ENCODE assay signal across 8 cellular contexts in the genomic region with DNA sequence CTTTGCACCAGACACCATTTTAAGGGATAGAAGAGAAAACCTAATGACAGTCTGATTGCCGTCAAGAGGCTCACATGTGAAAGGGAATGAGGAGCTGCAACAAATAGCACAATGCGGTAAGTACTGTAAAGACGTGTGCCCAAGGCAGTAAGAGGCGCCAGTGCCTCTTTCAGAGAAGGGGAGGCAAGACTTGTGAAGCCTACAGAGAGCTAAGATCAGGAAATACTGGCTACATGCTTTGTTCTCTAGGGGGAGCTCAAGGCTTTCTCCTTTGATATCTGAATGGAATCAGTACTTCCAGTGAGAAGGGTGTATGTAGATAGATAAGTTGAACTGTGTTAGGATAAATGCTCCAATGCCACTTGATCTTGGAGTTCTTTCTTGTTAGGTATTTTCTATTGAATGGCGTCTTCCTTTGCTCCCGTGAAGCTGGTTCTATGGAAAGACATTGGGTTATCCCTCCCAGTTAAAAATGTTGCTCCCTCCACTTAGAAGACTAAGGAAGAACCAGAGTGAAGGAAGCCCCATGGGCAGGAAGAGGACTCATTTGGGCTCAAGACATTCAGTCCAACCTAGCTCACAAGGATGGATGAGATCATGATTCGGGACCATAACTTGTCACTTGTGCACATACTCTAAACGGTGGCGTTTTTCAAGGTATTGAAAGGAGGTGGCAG. TPM values are rescaled to one million over a fixed set of nuclear protein-coding genes. Genes with fewer than 3 reads are reported as not detected.
DNase-seq lines count a peak whose midpoint lies in the region; ATAC-seq and TF ChIP-seq lines count a peak whose summit lies in the region.

No MANE protein-coding gene starts in this region.

- H3K9me3 ChIP-seq in endodermal cell (ENCODE audit: control insufficient read depth, low read length) = no peaks in the 10 kb centered on the region

- H3K27me3 Mint-ChIP-seq in endodermal cell (ENCODE audit: insufficient read depth) = no peaks in the 10 kb centered on the region
- H3K27me3 Mint-ChIP-seq in memory B cell = peaks cover 9% of the 10 kb centered on the region

- H3K27me3 ChIP-seq in endodermal cell (ENCODE audit: control insufficient read depth, insufficient read depth, low read length, poor library complexity, severe bottlenecking) = no peaks in the 10 kb centered on the region

- H3K4me3 Mint-ChIP-seq in endodermal cell (no peak overlapping the region), memory B cell (no peak overlapping the region)

- no peak for TF ChIP-seq POLR2A in NB4 (IDR thresholded peaks at IDR 0.05; ENCODE audit: extremely low read depth, insufficient read length)

- H3K9ac ChIP-seq in endodermal cell (ENCODE audit: extremely low read depth, low read length, poor library complexity, severe bottlenecking) = no peak overlapping the region

- H3K27ac ChIP-seq in endodermal cell (ENCODE audit: low read depth, low read length) = no peak overlapping the region

- H3K4me1 Mint-ChIP-seq in endodermal cell = peaks cover 29% of the 10 kb centered on the region
- H3K4me1 Mint-ChIP-seq in memory B cell = no peaks in the 10 kb centered on the region

- TF ChIP-seq CTCF in GM13977 (IDR thresholded peaks at IDR 0.05; ENCODE audit: extremely low read depth, insufficient read depth, missing control alignments) (peak; percentile 70), NB4 (IDR thresholded peaks at IDR 0.05; ENCODE audit: low read depth, low read length) (peak; percentile 70), endodermal cell (conservative IDR thresholded peaks at IDR 0.05) (peak; percentile 81)

- DNase-seq in AG20443 (ENCODE audit: low spot score) (peak; percentile 70), GM13977 (ENCODE audit: low spot score) (peak; percentile 66), NB4 (ENCODE audit: low read depth) (peak; percentile 72), SHP77 treated with DMSO at 0.1 percent for 48 hours (lab: John Stamatoyannopoulos, UW) (peak; percentile 59), endodermal cell (peak; percentile 81), memory B cell (ENCODE audit: low spot score in 2 of 2) (peak in 1 of 2 donors; percentile 14), ureter (ENCODE audit: low spot score) (no peak)

- H3K36me3 ChIP-seq in endodermal cell (ENCODE audit: control insufficient read depth, insufficient read depth, low read length) = no peaks in the 10 kb centered on the region

- in situ Hi-C loops in GM13977 (cut with MboI; ENCODE audit: low pct_unique_long_range_greater_than_20kb, low sequenced_read_pairs, unreplicated experiment) = no loop called here

- no peak overlapping the region for H3K4me3 ChIP-seq in NB4 (ENCODE audit: low read depth, low read length)
- H3K4me3 ChIP-seq in endodermal cell (ENCODE audit: low read length) = no peak overlapping the region

- H3K9me3 Mint-ChIP-seq in endodermal cell = peaks cover 3% of the 10 kb centered on the region
- H3K9me3 Mint-ChIP-seq in memory B cell = no peaks in the 10 kb centered on the region

- H3K27ac Mint-ChIP-seq in endodermal cell (no peak overlapping the region), memory B cell (no peak overlapping the region)

- H3K36me3 Mint-ChIP-seq in endodermal cell (ENCODE audit: low read depth) = peaks cover 2% of the 10 kb centered on the region
- H3K36me3 Mint-ChIP-seq in memory B cell = no peaks in the 10 kb centered on the region

- 36 to 46% methylated on average over 6 to 9 of the region's 9 CpGs for WGBS in endodermal cell (ENCODE audit: insufficient coverage in 1 of 2, insufficient read length in 1 of 2), 2 experiments

- H3K4me1 ChIP-seq in endodermal cell (ENCODE audit: control insufficient read depth, insufficient read depth, low read length) = peaks cover 3% of the 10 kb centered on the region

- ATAC-seq in HG02759 (IDR thresholded peaks at IDR 0.05; ENCODE audit: unreplicated experiment) (peak; percentile 92), memory B cell (ENCODE audit: low read depth) (peak; percentile 76)

RNA-seq across cellular contexts. Expression of a gene that starts 23.5 kb away (rescaled TPM):
- total RNA-seq in endodermal cell = under 1 TPM in 1 of 2 donors, not detected in 1; 0.29 TPM
- not detected for polyA plus RNA-seq in endodermal cell (2013, experiment 1 of 2)
- not detected for polyA plus RNA-seq in endodermal cell (2013, experiment 2 of 2)
- total RNA-seq in ureter = 0.70 TPM
